In the genomic region with DNA sequence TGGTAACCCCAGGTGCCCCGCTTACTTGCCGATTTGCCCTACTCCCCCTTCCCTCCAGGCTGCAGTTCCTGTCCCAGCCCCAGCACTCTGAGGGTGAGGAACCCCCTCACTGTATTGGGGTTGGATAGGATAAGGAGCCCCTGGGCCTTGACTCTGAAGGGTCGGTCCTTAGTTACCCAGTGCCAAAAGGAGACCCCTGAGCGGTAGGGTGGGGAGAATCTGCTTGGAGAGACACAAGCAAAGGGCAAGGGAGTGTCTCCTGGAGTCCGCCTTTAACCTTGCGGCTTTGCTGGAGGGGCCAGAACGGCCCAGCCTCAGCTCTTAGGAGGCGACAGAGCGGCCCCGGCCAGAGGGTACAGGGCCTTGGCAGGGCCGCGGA, we compare ENCODE assay signal across 1 cellular context.
TF ChIP-seq lines count a peak whose summit lies in the region.

No MANE protein-coding gene starts in this region.

TF ChIP-seq in GM23338, 12 proteins besides CTCF, POLR2A, EP300 and RAD21 (continued from another document):
- TF ChIP-seq ETS1 (IDR thresholded peaks at IDR 0.05) (no peak), ZNF462 (CRISPR knock-in tag; IDR thresholded peaks at IDR 0.05) (no peak), REST (IDR thresholded peaks at IDR 0.05; ENCODE audit: unreplicated experiment) (no peak), POLR2AphosphoS5 (IDR thresholded peaks at IDR 0.05; ENCODE audit: low read depth) (no peak), ZNF114 (CRISPR knock-in tag; IDR thresholded peaks at IDR 0.05) (no peak), CREB1 (CRISPR knock-in tag; IDR thresholded peaks at IDR 0.05; ENCODE audit: low read depth) (no peak), JUNB (IDR thresholded peaks at IDR 0.05; ENCODE audit: unreplicated experiment) (no peak), EZH2 (IDR thresholded peaks at IDR 0.05; ENCODE audit: low read depth, unreplicated experiment) (no peak), NANOG (IDR thresholded peaks at IDR 0.05; ENCODE audit: borderline replicate concordance) (no peak), ZNF331 (CRISPR knock-in tag; IDR thresholded peaks at IDR 0.05; ENCODE audit: low read depth) (no peak)
TF ChIP-seq in GM23338: peak in this region for 0.
